In genomic region chr14:20666400-20666961, GRCh38 we compare ENCODE assay signal across 6 cellular contexts. TPM values are rescaled to one million over a fixed set of nuclear protein-coding genes. Genes with fewer than 3 reads are reported as not detected.
"Had no signal": no experiment of that assay in that cellular context is flagged by ENCODE, and none has a peak within 500 bp of the region (broad histone marks: within the 10 kb centered on the region; RNA-seq: fewer than 3 reads in every experiment).

No MANE protein-coding gene starts in this region.

RNA-seq across cellular contexts. Expression of gene OR6S1, which starts 25.0 kb away (rescaled TPM):
- total RNA-seq: activated CD8-positive, alpha-beta T cell treated with anti-CD3 and anti-CD28 coated beads, Interleukin-2, amount 10 ng/mL, durations not matched to agents 7 days and 5 days; activated T-helper 1 cell treated with anti-CD3 and anti-CD28 coated beads, Interleukin-12 subunit alpha, Interleukin-12 subunit beta, Interleukin-2, Interleukin-4 antibody, amounts not matched to agents 30 ng/mL and 10 ng/mL and 1 ng/mL, durations not matched to agents 14 hours and 24 hours and 36 hours; astrocyte; Right ventricle myocardium inferior; RPMI7951; T-helper 1 cell treated with Interleukin-12 subunit alpha and Interleukin-12 subunit beta and Interleukin-4 antibody, amounts not matched to agents 30 ng/mL and 1 ng/mL, for 36 hours had no signal
